Comparison of ENCODE assay signal across 15 cellular contexts in the genomic region with DNA sequence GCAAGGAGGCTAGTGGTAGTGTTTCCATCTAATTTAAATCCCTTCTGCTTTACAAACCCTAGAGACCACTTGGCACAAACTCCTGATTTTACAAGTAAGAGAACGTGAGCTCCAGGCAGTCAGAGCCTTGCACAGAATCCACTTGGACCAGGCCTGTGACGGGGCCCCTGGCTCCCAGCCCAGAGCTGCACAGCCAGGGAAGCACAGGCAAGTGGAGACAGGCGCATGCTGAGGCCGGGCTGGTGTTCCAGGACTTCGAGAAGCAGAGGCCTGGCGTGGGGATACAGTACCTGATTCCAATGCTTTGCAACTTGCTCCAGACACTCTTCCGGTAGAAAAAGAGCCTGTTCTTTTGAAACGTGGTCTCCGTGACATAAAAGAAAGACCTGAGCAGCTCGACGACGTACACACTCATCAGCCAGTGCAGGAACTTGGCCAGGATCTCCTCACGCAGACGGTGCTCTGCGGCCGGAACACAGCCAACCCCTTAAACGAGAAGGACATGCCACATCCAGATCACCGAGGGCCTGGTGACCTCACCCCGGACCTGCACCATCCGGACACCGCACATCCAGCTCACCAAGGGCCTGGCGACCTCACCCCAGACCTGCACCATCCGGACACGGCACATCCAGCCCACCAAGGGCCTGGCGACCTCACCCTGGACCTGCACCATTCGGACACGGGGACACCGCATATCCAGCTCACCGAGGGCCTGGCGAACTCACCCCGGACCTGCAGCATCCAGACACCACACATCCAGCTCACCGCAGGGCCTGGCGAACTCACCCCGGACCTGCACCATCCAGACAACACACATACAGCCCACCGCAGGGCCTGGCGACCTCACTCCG. TPM values are rescaled to one million over a fixed set of nuclear protein-coding genes. Genes with fewer than 3 reads are reported as not detected.
A peak's percentile ranks its signal among the peaks of the same experiment; 100 is the strongest.
DNase-seq lines count a peak whose midpoint lies in the region; ATAC-seq and TF ChIP-seq lines count a peak whose summit lies in the region.
"Had no signal": no experiment of that assay in that cellular context is flagged by ENCODE, and none has a peak within 500 bp of the region (broad histone marks: within the 10 kb centered on the region; RNA-seq: fewer than 3 reads in every experiment).

No MANE protein-coding gene starts in this region.

- no peak for TF ChIP-seq CTCF in coronary artery (IDR thresholded peaks at IDR 0.05)

- no peak overlapping the region for H3K27ac ChIP-seq in coronary artery
- H3K27ac ChIP-seq: gastroesophageal sphincter, upper lobe of left lung had no signal

- no peak overlapping the region for H3K4me3 ChIP-seq in coronary artery
- H3K4me3 ChIP-seq: gastroesophageal sphincter, upper lobe of left lung had no signal

- DNase-seq in EL (peak; percentile 37), LHCN-M2 (ENCODE audit: low read depth) (peak; percentile 52), cerebellum (ENCODE audit: low spot score) (peak; percentile 48), myocyte (ENCODE audit: low read depth) (peak; percentile 27), coronary artery (ENCODE audit: low spot score) (no peak)
- DNase-seq in stimulated activated CD4-positive, alpha-beta T cell treated with anti-CD3 and anti-CD28 coated beads, Interleukin-15, amount 100 ng/mL, for 24 hours, result no peak
- DNase-seq: activated CD4-positive, alpha-beta T cell treated with anti-CD3 and anti-CD28 coated beads, Interleukin-2, amount 10 ng/mL, durations not matched to agents 7 days and 5 days; NCI-H748 treated with DMSO at 0.1 percent for 48 hours; stimulated activated CD4-positive, alpha-beta T cell treated with anti-CD3 and anti-CD28 coated beads, Interleukin-1b, Interleukin-23, amount 100 ng/mL, for 48 hours; stimulated activated CD8-positive, alpha-beta memory T cell treated with anti-CD3 and anti-CD28 coated beads, Interleukin-4, amount 100 ng/mL, for 48 hours had no signal

- ATAC-seq in GM21737 (IDR thresholded peaks at IDR 0.05; ENCODE audit: unreplicated experiment), result no peak
- ATAC-seq: gastroesophageal sphincter had no signal

RNA-seq across cellular contexts. Expression of gene TERT, which starts 12.5 kb away (rescaled TPM):
- 173 and 177 TPM in 2 replicates for total RNA-seq in LHCN-M2 (2014; rRNA removed)
- polyA plus RNA-seq in LHCN-M2 (2012), result 205 TPM
- total RNA-seq in cerebellum, result not detected
- 165 and 184 TPM in 2 replicates for total RNA-seq in myocyte
- polyA plus RNA-seq in myocyte (2012), result 158 TPM
- total RNA-seq: gastroesophageal sphincter had no signal

RNA-seq across cellular contexts. Expression of gene SLC6A18, which starts 57.2 kb away (rescaled TPM):
- total RNA-seq in LHCN-M2 (2014; rRNA removed) (not detected in 2 replicates), cerebellum (not detected), myocyte (not detected in 2 replicates)
- polyA plus RNA-seq in LHCN-M2 (2012), result not detected
- polyA plus RNA-seq in myocyte (2012), result not detected
- total RNA-seq: activated CD4-positive, alpha-beta T cell treated with anti-CD3 and anti-CD28 coated beads, Interleukin-2, amount 10 ng/mL, durations not matched to agents 7 days and 5 days; activated T-helper 1 cell treated with anti-CD3 and anti-CD28 coated beads, Interleukin-12 subunit alpha, Interleukin-12 subunit beta, Interleukin-2, Interleukin-4 antibody, amounts not matched to agents 30 ng/mL and 10 ng/mL and 1 ng/mL, durations not matched to agents 14 hours and 24 hours and 36 hours; gastroesophageal sphincter; T-helper 2 cell treated with Interferon-gamma antibody and Interleukin-4, amounts not matched to agents 100 ng/mL and 5 ng/mL, for 36 hours; upper lobe of left lung had no signal

Comparison
In these comparisons a context has a peak if more than half of its experiments do, and no peak if none do; other contexts are left out.
1. DNase-seq: peak in EL (single experiment), LHCN-M2 (single experiment), cerebellum (single experiment) and myocyte (single experiment); none in stimulated activated CD4-positive, alpha-beta T cell treated with anti-CD3 and anti-CD28 coated beads, Interleukin-15, amount 100 ng/mL, for 24 hours (single experiment) and coronary artery (single experiment).
2. RNA of gene TERT, which starts 12.5 kb away (total RNA-seq): 173 to 177 TPM in LHCN-M2 and 165 to 184 TPM in myocyte; not detected in cerebellum (single experiment); every median in the first group is over 100 times any median in the second.